Comparison of ENCODE assay signal across 29 cellular contexts in genomic region chr20:5197847-5198650, GRCh38.
DNase-seq lines count a peak whose midpoint lies in the region; ATAC-seq and TF ChIP-seq lines count a peak whose summit lies in the region.
"Had no signal": no experiment of that assay in that cellular context is flagged by ENCODE, and none has a peak within 500 bp of the region (broad histone marks: within the 10 kb centered on the region; RNA-seq: fewer than 3 reads in every experiment).

No MANE protein-coding gene starts in this region.

- no peak overlapping the region for H3K56ac ChIP-seq in mesendoderm (ENCODE audit: low read length)

- H3K9me3 ChIP-seq in endodermal cell (ENCODE audit: control insufficient read depth, low read length) (no peaks in the 10 kb centered on the region), right cardiac atrium (ENCODE audit: control insufficient read depth, low read length) (no peaks in the 10 kb centered on the region), testis (no peaks in the 10 kb centered on the region), upper lobe of left lung (no peaks in the 10 kb centered on the region)
- no peaks in the 10 kb centered on the region for H3K9me3 ChIP-seq in CD8-positive, alpha-beta memory T cell (ENCODE audit: low read length)
- H3K9me3 ChIP-seq: ascending aorta, gastroesophageal sphincter, Peyer's patch, prostate gland had no signal

- H3K27me3 ChIP-seq in endodermal cell (ENCODE audit: control insufficient read depth, insufficient read depth, low read length, poor library complexity, severe bottlenecking): no peaks in the 10 kb centered on the region
- no peaks in the 10 kb centered on the region for H3K27me3 ChIP-seq in right cardiac atrium (ENCODE audit: control insufficient read depth, insufficient read depth)
- no peaks in the 10 kb centered on the region for H3K27me3 ChIP-seq in testis
- H3K27me3 ChIP-seq in upper lobe of left lung: no peaks in the 10 kb centered on the region
- no peaks in the 10 kb centered on the region for H3K27me3 ChIP-seq in mesendoderm (ENCODE audit: insufficient read depth, low read length, poor library complexity)
- H3K27me3 ChIP-seq in CD8-positive, alpha-beta memory T cell (ENCODE audit: insufficient read depth, low read length, poor library complexity, severe bottlenecking): no peaks in the 10 kb centered on the region
- H3K27me3 ChIP-seq: ascending aorta, gastroesophageal sphincter, Peyer's patch had no signal

- no peak overlapping the region for H4K8ac ChIP-seq in mesendoderm (ENCODE audit: low read depth, low read length)

- no peak overlapping the region for H2BK120ac ChIP-seq in mesendoderm (ENCODE audit: low read depth, low read length)

- H3K4me1 Mint-ChIP-seq in endodermal cell: peaks cover 8% of the 10 kb centered on the region
- H3K4me1 Mint-ChIP-seq in CD8-positive, alpha-beta memory T cell: no peaks in the 10 kb centered on the region
- H3K4me1 Mint-ChIP-seq: immature natural killer cell, mesothelial cell of epicardium had no signal

- H3K27ac Mint-ChIP-seq in endodermal cell: peak overlapping the region; percentile 77
- H3K27ac Mint-ChIP-seq in CD8-positive, alpha-beta memory T cell: peak overlapping the region in 1 of 8 donors; percentile 23
- H3K27ac Mint-ChIP-seq: activated CD4-positive, alpha-beta T cell treated with anti-CD3 and anti-CD28 coated beads, Interleukin-2, amount 10 ng/mL, durations not matched to agents 24 days and 14 days; activated naive CD8-positive, alpha-beta T cell treated with anti-CD3 and anti-CD28 coated beads for 36 hours; mesothelial cell of epicardium had no signal

- H3K9ac ChIP-seq in endodermal cell (ENCODE audit: extremely low read depth, low read length, poor library complexity, severe bottlenecking): no peak overlapping the region
- no peak overlapping the region for H3K9ac ChIP-seq in mesendoderm (ENCODE audit: low read length)

- CTCF ChIA-PET in CD8-positive, alpha-beta memory T cell (lab: Charles Lee): interaction anchor here (1.5 kb wide), 1 partner anchor 71 kb away, joined by 6 read pairs; the partner anchor contains the start of gene CDS2

- H3K36me3 ChIP-seq in endodermal cell (ENCODE audit: control insufficient read depth, insufficient read depth, low read length) (peaks cover 46% of the 10 kb centered on the region), testis (ENCODE audit: low read depth, missing control alignments) (no peaks in the 10 kb centered on the region), upper lobe of left lung (peaks cover 0 to 43% (median 19%) of the 10 kb centered on the region in 4 donors), mesendoderm (ENCODE audit: control insufficient read depth, insufficient read depth, low read length) (no peaks in the 10 kb centered on the region)
- peaks cover 24% of the 10 kb centered on the region for H3K36me3 ChIP-seq in CD8-positive, alpha-beta memory T cell (ENCODE audit: insufficient read depth, low read length)
- H3K36me3 ChIP-seq: prostate gland had no signal

- peak; percentile 27 for ATAC-seq in Right ventricle myocardium inferior
- ATAC-seq in right cardiac atrium: peak; percentile 10 to 28
- no peak for ATAC-seq in upper lobe of left lung (ENCODE audit: low FRiP score in 2 of 2)
- ATAC-seq: gastroesophageal sphincter; left colon; stimulated activated naive CD8-positive, alpha-beta T cell treated with anti-CD3 and anti-CD28 coated beads, Interleukin-15, Interleukin-2, amounts not matched to agents 100 U/mL and 50 U/mL, for 24 hours had no signal

- no peak overlapping the region for H2BK5ac ChIP-seq in mesendoderm (ENCODE audit: low read length)

- H3K79me1 ChIP-seq in mesendoderm (ENCODE audit: low read length): no peaks in the 10 kb centered on the region

- H4K5ac ChIP-seq in mesendoderm (ENCODE audit: low read length): no peak overlapping the region

- DNase-seq in Right ventricle myocardium inferior (ENCODE audit: missing footprints): no peak
- no peak for DNase-seq in cardiac septum (ENCODE audit: low spot score)
- DNase-seq in endodermal cell: no peak
- DNase-seq in right cardiac atrium: peak in 2 of 3 donors; percentile 58 to 60
- DNase-seq in testis: peak; percentile 34
- DNase-seq in upper lobe of left lung: no peak
- DNase-seq in mesendoderm: no peak
- no peak for DNase-seq in CD8-positive, alpha-beta memory T cell
- DNase-seq: activated CD4-positive, alpha-beta T cell treated with anti-CD3 and anti-CD28 coated beads, Interleukin-2, amount 10 ng/mL, durations not matched to agents 24 days and 14 days; activated effector memory CD4-positive, alpha-beta T cell treated with Interleukin-2 at 50 U/mL for 16 hours; activated naive CD8-positive, alpha-beta T cell treated with anti-CD3 and anti-CD28 coated beads for 36 hours; caudate nucleus; GOT3; immature natural killer cell; left colon; NCI-H1048; NCI-H1694; NCI-H446; NCI-H748 treated with DMSO at 0.1 percent for 48 hours; Peyer's patch; SIG-M5; small intestine; stimulated activated naive CD8-positive, alpha-beta T cell treated with anti-CD3 and anti-CD28 coated beads, Interleukin-15, Interleukin-2, amounts not matched to agents 100 U/mL and 50 U/mL, for 24 hours; SW 1271; T-helper 9 cell had no signal

- H3K9me3 Mint-ChIP-seq in endodermal cell: no peaks in the 10 kb centered on the region
- H3K9me3 Mint-ChIP-seq in CD8-positive, alpha-beta memory T cell: no peaks in the 10 kb centered on the region
- H3K9me3 Mint-ChIP-seq: activated CD4-positive, alpha-beta T cell treated with anti-CD3 and anti-CD28 coated beads, Interleukin-2, amount 10 ng/mL, durations not matched to agents 24 days and 14 days; activated naive CD8-positive, alpha-beta T cell treated with anti-CD3 and anti-CD28 coated beads for 36 hours; immature natural killer cell; mesothelial cell of epicardium had no signal

- POLR2A ChIA-PET in CD8-positive, alpha-beta memory T cell (lab: Charles Lee): no interaction called here

- H3K4me1 ChIP-seq in endodermal cell (ENCODE audit: control insufficient read depth, insufficient read depth, low read length): no peaks in the 10 kb centered on the region
- H3K4me1 ChIP-seq in right cardiac atrium (ENCODE audit: control insufficient read depth, insufficient read depth, low read length): peaks cover 4% of the 10 kb centered on the region
- H3K4me1 ChIP-seq in testis: peaks cover 10% of the 10 kb centered on the region
- no peaks in the 10 kb centered on the region for H3K4me1 ChIP-seq in upper lobe of left lung
- H3K4me1 ChIP-seq in mesendoderm (ENCODE audit: control insufficient read depth, low read depth, low read length): no peaks in the 10 kb centered on the region
- H3K4me1 ChIP-seq in CD8-positive, alpha-beta memory T cell (ENCODE audit: insufficient read depth, low read length): no peaks in the 10 kb centered on the region
- H3K4me1 ChIP-seq: ascending aorta, gastroesophageal sphincter, Peyer's patch, prostate gland had no signal

- intact Hi-C loops in Right ventricle myocardium inferior (cut with DNase I): no loop called here
- intact Hi-C loops in cardiac septum (cut with DNase I): no loop called here
- intact Hi-C loops in right cardiac atrium (cut with DNase I): no loop called here
- intact Hi-C loops in testis (cut with DNase I; ENCODE audit: low total_unique reads): no loop called here

- H3K4me3 ChIP-seq in endodermal cell (ENCODE audit: low read length): no peak overlapping the region
- H3K4me3 ChIP-seq in right cardiac atrium (ENCODE audit: low read length): no peak overlapping the region
- no peak overlapping the region for H3K4me3 ChIP-seq in testis
- H3K4me3 ChIP-seq in upper lobe of left lung: no peak overlapping the region
- no peak overlapping the region for H3K4me3 ChIP-seq in mesendoderm (ENCODE audit: low read length)
- H3K4me3 ChIP-seq in CD8-positive, alpha-beta memory T cell (ENCODE audit: low read length): no peak overlapping the region
- H3K4me3 ChIP-seq: ascending aorta, gastroesophageal sphincter, Peyer's patch, prostate gland had no signal

- H3K4ac ChIP-seq in mesendoderm (ENCODE audit: low read depth, low read length): no peak overlapping the region

- no peak overlapping the region for H2BK15ac ChIP-seq in mesendoderm (replicated peaks; ENCODE audit: low read depth)

- H3K27ac ChIP-seq in endodermal cell (ENCODE audit: low read depth, low read length): no peak overlapping the region
- peak overlapping the region; percentile 81 for H3K27ac ChIP-seq in right cardiac atrium (ENCODE audit: low read length)
- peak overlapping the region; percentile 51 to 67 for H3K27ac ChIP-seq in testis
- no peak overlapping the region for H3K27ac ChIP-seq in upper lobe of left lung
- no peak overlapping the region for H3K27ac ChIP-seq in mesendoderm (ENCODE audit: low read depth, low read length)
- H3K27ac ChIP-seq in CD8-positive, alpha-beta memory T cell (ENCODE audit: low read depth, low read length): no peak overlapping the region
- H3K27ac ChIP-seq: gastroesophageal sphincter, Peyer's patch, prostate gland had no signal

- H3K79me2 ChIP-seq in mesendoderm (ENCODE audit: control insufficient read depth, insufficient read depth, low read length): no peaks in the 10 kb centered on the region

- no peak for TF ChIP-seq POLR2A in testis (IDR thresholded peaks at IDR 0.05)
- no peak for TF ChIP-seq POLR2A in upper lobe of left lung (IDR thresholded peaks at IDR 0.05)

- no peaks in the 10 kb centered on the region for H3K27me3 Mint-ChIP-seq in endodermal cell (ENCODE audit: insufficient read depth)
- no peaks in the 10 kb centered on the region for H3K27me3 Mint-ChIP-seq in CD8-positive, alpha-beta memory T cell
- H3K27me3 Mint-ChIP-seq: activated CD4-positive, alpha-beta T cell treated with anti-CD3 and anti-CD28 coated beads, Interleukin-2, amount 10 ng/mL, durations not matched to agents 24 days and 14 days; activated naive CD8-positive, alpha-beta T cell treated with anti-CD3 and anti-CD28 coated beads for 36 hours had no signal

- H3K23ac ChIP-seq in mesendoderm (ENCODE audit: low read length): no peak overlapping the region

- peaks cover 49% of the 10 kb centered on the region for H3K36me3 Mint-ChIP-seq in endodermal cell (ENCODE audit: low read depth)
- peaks cover 0 to 57% (median 8%) of the 10 kb centered on the region in 3 donors for H3K36me3 Mint-ChIP-seq in CD8-positive, alpha-beta memory T cell

- TF ChIP-seq CTCF in endodermal cell (conservative IDR thresholded peaks at IDR 0.05) (no peak), testis (IDR thresholded peaks at IDR 0.05) (no peak), upper lobe of left lung (IDR thresholded peaks at IDR 0.05) (no peak)

- no peak overlapping the region for H3K18ac ChIP-seq in mesendoderm (ENCODE audit: low read length)

- no peak for TF ChIP-seq EP300 in upper lobe of left lung (IDR thresholded peaks at IDR 0.05)

- WGBS in endodermal cell (ENCODE audit: insufficient coverage in 1 of 2, insufficient read length in 1 of 2), 2 experiments: 91 to 94% methylated on average over 5 to 10 of the region's 10 CpGs
- 74% methylated on average over 10 of the region's 10 CpGs for WGBS in right cardiac atrium
- 56 to 64% methylated on average over 10 of the region's 10 CpGs for WGBS in testis, 2 donors
- WGBS in upper lobe of left lung, 2 donors: 91 to 92% methylated on average over 10 of the region's 10 CpGs
- no CpG with 5 or more reads among the region's 10 CpGs for WGBS in mesendoderm (ENCODE audit: extremely low coverage, insufficient coverage, low lambda C conversion rate)

- H3K4me3 Mint-ChIP-seq in endodermal cell: no peak overlapping the region
- no peak overlapping the region for H3K4me3 Mint-ChIP-seq in CD8-positive, alpha-beta memory T cell
- H3K4me3 Mint-ChIP-seq: activated CD4-positive, alpha-beta T cell treated with anti-CD3 and anti-CD28 coated beads, Interleukin-2, amount 10 ng/mL, durations not matched to agents 24 days and 14 days; activated naive CD8-positive, alpha-beta T cell treated with anti-CD3 and anti-CD28 coated beads for 36 hours; immature natural killer cell; mesothelial cell of epicardium had no signal

- no peak overlapping the region for H2AK5ac ChIP-seq in mesendoderm (ENCODE audit: low read length)

- no peak overlapping the region for H3K4me2 ChIP-seq in mesendoderm (ENCODE audit: low read length)

Comparison
In these comparisons a context has a peak if more than half of its experiments do, and no peak if none do; other contexts are left out.
1. DNase-seq: peak in right cardiac atrium (2 of 3) and testis (single experiment); none in Right ventricle myocardium inferior (single experiment), cardiac septum (single experiment), endodermal cell (single experiment), upper lobe of left lung (0 of 2), mesendoderm (single experiment) and CD8-positive, alpha-beta memory T cell (0 of 5).
2. ATAC-seq: peak in Right ventricle myocardium inferior (single experiment) and right cardiac atrium (2 of 2); none in upper lobe of left lung (0 of 2).
3. H3K27ac ChIP-seq: peak in right cardiac atrium (single experiment) and testis (2 of 2); none in endodermal cell (single experiment), upper lobe of left lung (0 of 4), mesendoderm (single experiment) and CD8-positive, alpha-beta memory T cell (single experiment).